ENCODE assay signal across 26 cellular contexts in genomic region chr13:110589991-110590390, GRCh38.
"Had no signal": no experiment of that assay in that cellular context is flagged by ENCODE, and none has a peak within 500 bp of the region (broad histone marks: within the 10 kb centered on the region; RNA-seq: fewer than 3 reads in every experiment).

No MANE protein-coding gene starts in this region.

- H3K27me3 Mint-ChIP-seq: activated B cell treated with CpG ODN at 0.5 μM for 24 hours had no signal

- H3K9me3 Mint-ChIP-seq: activated B cell treated with CpG ODN at 0.5 μM for 24 hours; activated CD8-positive, alpha-beta T cell treated with anti-CD3 and anti-CD28 coated beads for 36 hours; activated T-cell treated with anti-CD3 and anti-CD28 coated beads, Interleukin-2, amount 50 U/mL, for 4 hours; activated T-helper 17 cell treated with anti-CD3 and anti-CD28 coated beads, Interleukin-2, amount 50 U/mL, for 72 hours; naive B cell; neural crest cell; T-helper 2 cell treated with Interferon-gamma antibody and Interleukin-4, amounts not matched to agents 5 μg/mL and 100 μg/mL, for 36 hours had no signal

- H3K4me3 ChIP-seq: esophagus muscularis mucosa, gastroesophageal sphincter, hepatocyte, psoas muscle, right atrium auricular region, spleen, testis, transverse colon, uterus had no signal

- ATAC-seq: activated CD8-positive, alpha-beta T cell treated with anti-CD3 and anti-CD28 coated beads for 36 hours; activated T-cell treated with anti-CD3 and anti-CD28 coated beads, Interleukin-2, amount 50 U/mL, for 4 hours; activated T-helper 17 cell treated with anti-CD3 and anti-CD28 coated beads, Interleukin-2, amount 50 U/mL, for 72 hours; gastroesophageal sphincter; left cardiac atrium; left ventricle myocardium superior; psoas muscle had no signal

- H3K27ac Mint-ChIP-seq: activated B cell treated with CpG ODN at 0.5 μM for 24 hours; activated CD8-positive, alpha-beta T cell treated with anti-CD3 and anti-CD28 coated beads for 36 hours; activated T-helper 17 cell treated with anti-CD3 and anti-CD28 coated beads, Interleukin-2, amount 50 U/mL, for 72 hours; T-helper 2 cell treated with Interferon-gamma antibody and Interleukin-4, amounts not matched to agents 5 μg/mL and 100 μg/mL, for 36 hours had no signal

- H3K36me3 Mint-ChIP-seq: naive B cell had no signal

- H3K4me1 Mint-ChIP-seq: activated B cell treated with CpG ODN at 0.5 μM for 24 hours; activated T-helper 17 cell treated with anti-CD3 and anti-CD28 coated beads, Interleukin-2, amount 50 U/mL, for 72 hours; naive B cell; neural crest cell had no signal

- DNase-seq: activated B cell treated with CpG ODN at 0.5 μM for 24 hours; activated CD4-positive, alpha-beta T cell treated with anti-CD3 and anti-CD28 coated beads, Interleukin-2, amount 50 U/mL, for 1 hour; activated CD8-positive, alpha-beta T cell treated with anti-CD3 and anti-CD28 coated beads for 36 hours; activated gamma-delta T cell treated with Interleukin-2 at 50 U/mL for 16 hours; activated naive CD4-positive, alpha-beta T cell treated with anti-CD3 and anti-CD28 coated beads, Interleukin-2, amount 50 U/mL, for 16 hours; activated T-cell treated with anti-CD3 and anti-CD28 coated beads, Interleukin-2, amount 50 U/mL, for 4 hours; amniotic stem cell; brain microvascular endothelial cell; cortex of kidney; left cardiac atrium; left ventricle myocardium superior; naive B cell; nucleus accumbens; psoas muscle; spleen; stimulated activated naive CD4-positive, alpha-beta T cell treated with Interleukin-2 at 50 U/mL for 16 hours; testis; transverse colon; uterus had no signal

- H3K4me3 Mint-ChIP-seq: activated B cell treated with CpG ODN at 0.5 μM for 24 hours; activated CD8-positive, alpha-beta T cell treated with anti-CD3 and anti-CD28 coated beads for 36 hours; activated T-cell treated with anti-CD3 and anti-CD28 coated beads, Interleukin-2, amount 50 U/mL, for 4 hours; activated T-helper 17 cell treated with anti-CD3 and anti-CD28 coated beads, Interleukin-2, amount 50 U/mL, for 72 hours; naive B cell; neural crest cell; T-helper 2 cell treated with Interferon-gamma antibody and Interleukin-4, amounts not matched to agents 5 μg/mL and 100 μg/mL, for 36 hours had no signal
